In genomic region chr18:70469916-70470315, GRCh38 we compare ENCODE assay signal across 12 cellular contexts.
DNase-seq lines count a peak whose midpoint lies in the region; ATAC-seq lines count a peak whose summit lies in the region.
"Had no signal": no experiment of that assay in that cellular context is flagged by ENCODE, and none has a peak within 500 bp of the region (broad histone marks: within the 10 kb centered on the region; RNA-seq: fewer than 3 reads in every experiment).

No MANE protein-coding gene starts in this region.

- in situ Hi-C loops in SK-MEL-5 (cut with HindIII; ENCODE audit: low pct_unique_long_range_greater_than_20kb, low sequenced_read_pairs): no loop called here

- ATAC-seq in Right ventricle myocardium superior (ENCODE audit: poor library complexity): peak; percentile 56
- ATAC-seq in left ventricle myocardium superior: peak; percentile 57
- ATAC-seq: activated CD4-positive, alpha-beta T cell treated with anti-CD3 and anti-CD28 coated beads for 36 hours had no signal

- DNase-seq in Right ventricle myocardium superior (no peak), cardiac septum (ENCODE audit: low spot score) (no peak), SK-MEL-5 (ENCODE audit: low read depth, low spot score) (peak; percentile 23), left ventricle myocardium superior (peak; percentile 39), glomerular visceral epithelial cell (ENCODE audit: extremely low spot score) (no peak)
- no peak for DNase-seq in activated effector memory CD4-positive, alpha-beta T cell treated with Interleukin-2 at 50 U/mL for 16 hours
- DNase-seq in activated CD4-positive, alpha-beta T cell treated with anti-CD3 and anti-CD28 coated beads, Interleukin-2, amount 50 U/mL, for 48 hours: no peak
- DNase-seq: activated CD4-positive, alpha-beta T cell treated with anti-CD3 and anti-CD28 coated beads for 36 hours; NCI-H1048; RPMI8226 had no signal

- intact Hi-C loops in Right ventricle myocardium superior (cut with DNase I) (no loop called here), cardiac septum (cut with DNase I) (no loop called here), left ventricle myocardium superior (cut with micrococcal nuclease) (no loop called here)

- H3K27ac ChIP-seq in temporal lobe (ENCODE audit: low read depth, low read length): peak overlapping the region; percentile 95
- H3K27ac ChIP-seq: thoracic aorta had no signal

Comparison
In these comparisons a context has a peak if more than half of its experiments do, and no peak if none do; other contexts are left out.
1. DNase-seq: peak in SK-MEL-5 (single experiment) and left ventricle myocardium superior (single experiment); none in Right ventricle myocardium superior (single experiment), cardiac septum (single experiment), activated effector memory CD4-positive, alpha-beta T cell treated with Interleukin-2 at 50 U/mL for 16 hours (single experiment), glomerular visceral epithelial cell (single experiment) and activated CD4-positive, alpha-beta T cell treated with anti-CD3 and anti-CD28 coated beads, Interleukin-2, amount 50 U/mL, for 48 hours (0 of 2).